In the genomic region with DNA sequence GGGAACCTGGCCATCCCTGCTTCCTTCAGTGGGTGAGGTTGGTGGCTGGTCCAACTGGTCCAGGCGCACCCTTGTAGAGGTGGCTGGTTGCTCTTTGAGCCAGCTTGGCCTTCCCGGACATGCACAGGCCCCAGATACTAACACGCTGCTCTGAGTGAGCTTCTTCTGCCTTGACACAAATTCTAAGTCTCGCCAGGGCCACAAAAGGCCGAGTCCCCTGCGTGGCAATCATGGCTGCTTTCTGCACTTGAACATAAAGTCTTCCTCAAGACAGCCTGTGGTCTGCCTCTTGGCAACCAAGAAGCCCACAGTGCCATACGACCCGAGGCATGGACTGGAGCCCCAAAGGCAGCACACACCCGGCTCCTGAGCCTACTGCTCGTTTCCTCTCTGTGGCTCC, we compare ENCODE assay signal across 1 cellular context.
A peak's percentile ranks its signal among the peaks of the same experiment; 100 is the strongest.
DNase-seq lines count a peak whose midpoint lies in the region; FAIRE-seq and TF ChIP-seq lines count a peak whose summit lies in the region.
"Not testable (repeated sequence)": the region's sequence is repeated elsewhere in the genome, so short reads cannot be mapped to it uniquely, and the experiment has no call there.

No MANE protein-coding gene starts in this region.

- peak; percentile 25 for DNase-seq in kidney

- not testable (repeated sequence) for H3K4me3 ChIP-seq in kidney (ENCODE audit: low read length in 2 of 2)

- not testable (repeated sequence) for H3K9me3 ChIP-seq in kidney (ENCODE audit: control insufficient read depth in 1 of 2, low read length in 2 of 2)

- intact Hi-C loops in kidney (cut with DNase I): not testable (repeated sequence)

- not testable (repeated sequence) for TF ChIP-seq CTCF in kidney (IDR thresholded peaks at IDR 0.05; ENCODE audit: borderline replicate concordance, extremely low read depth, insufficient read depth)

- not testable (repeated sequence) for H3K27ac ChIP-seq in kidney (ENCODE audit: low read depth in 2 of 2, low read length in 2 of 2)

- not testable (repeated sequence) for FAIRE-seq in kidney (lab: Jason Lieb, UNC)

- H3K4me1 ChIP-seq in kidney (ENCODE audit: control insufficient read depth in 1 of 2, insufficient read depth in 1 of 2, low read depth in 1 of 2, low read length in 2 of 2): not testable (repeated sequence)

- H3K9ac ChIP-seq in kidney (ENCODE audit: low read length in 2 of 2): not testable (repeated sequence)

- H3K36me3 ChIP-seq in kidney (ENCODE audit: control insufficient read depth in 1 of 2, insufficient read depth in 2 of 2, low read length in 2 of 2): not testable (repeated sequence)
